ENCODE assay signal across 14 cellular contexts in genomic region chr20:17796096-17796563, GRCh38.
DNase-seq lines count a peak whose midpoint lies in the region; ATAC-seq and TF ChIP-seq lines count a peak whose summit lies in the region.
"Had no signal": no experiment of that assay in that cellular context is flagged by ENCODE, and none has a peak within 500 bp of the region (broad histone marks: within the 10 kb centered on the region; RNA-seq: fewer than 3 reads in every experiment).

No MANE protein-coding gene starts in this region.

- H3K4me1 ChIP-seq in stomach: peaks cover 10 to 36% (median 25%) of the 10 kb centered on the region in 4 donors
- H3K4me1 ChIP-seq: colonic mucosa had no signal

- TF ChIP-seq POLR2A in stomach (IDR thresholded peaks at IDR 0.05): no peak

- H3K27ac ChIP-seq in stomach: peak overlapping the region in 4 of 5 donors; percentile 64 to 72 (median 69)
- H3K27ac ChIP-seq: colonic mucosa, KMS-11 had no signal

- H3K27me3 ChIP-seq in stomach: no peaks in the 10 kb centered on the region
- H3K27me3 ChIP-seq: colonic mucosa had no signal

- H3K27ac Mint-ChIP-seq in stimulated activated memory B cell treated with anti-CD40 and anti-IgM and Interleukin-4, amounts not matched to agents 10 μg/mL and 1 μg/mL and 100 μg/mL, for 72 hours: no peak overlapping the region
- H3K27ac Mint-ChIP-seq in stimulated activated effector memory CD8-positive, alpha-beta T cell treated with anti-CD3 and anti-CD28 coated beads, Interleukin-12 subunit alpha, Interleukin-12 subunit beta, amount 100 ng/mL, for 72 hours: no peak overlapping the region

- H3K4me1 Mint-ChIP-seq in stimulated activated memory B cell treated with anti-CD40 and anti-IgM and Interleukin-4, amounts not matched to agents 10 μg/mL and 1 μg/mL and 100 μg/mL, for 72 hours: no peaks in the 10 kb centered on the region
- no peaks in the 10 kb centered on the region for H3K4me1 Mint-ChIP-seq in stimulated activated effector memory CD8-positive, alpha-beta T cell treated with anti-CD3 and anti-CD28 coated beads, Interleukin-12 subunit alpha, Interleukin-12 subunit beta, amount 100 ng/mL, for 72 hours

- intact Hi-C loops in stomach (cut with DNase I; ENCODE audit: low total_unique reads): loop anchor here (10.0 kb wide), 1 partner anchor 99 kb away; no protein-coding TSS in a partner anchor

- ATAC-seq in left lobe of liver: peak; percentile 82
- no peak for ATAC-seq in stimulated activated memory B cell treated with anti-CD40 and anti-IgM and Interleukin-4, amounts not matched to agents 10 μg/mL and 1 μg/mL and 100 μg/mL, for 72 hours
- ATAC-seq in HG03280 (IDR thresholded peaks at IDR 0.05; ENCODE audit: unreplicated experiment): no peak
- no peak for ATAC-seq in stimulated activated effector memory CD8-positive, alpha-beta T cell treated with anti-CD3 and anti-CD28 coated beads, Interleukin-12 subunit alpha, Interleukin-12 subunit beta, amount 100 ng/mL, for 72 hours

- no peak overlapping the region for H3K4me3 Mint-ChIP-seq in stimulated activated memory B cell treated with anti-CD40 and anti-IgM and Interleukin-4, amounts not matched to agents 10 μg/mL and 1 μg/mL and 100 μg/mL, for 72 hours
- H3K4me3 Mint-ChIP-seq in stimulated activated effector memory CD8-positive, alpha-beta T cell treated with anti-CD3 and anti-CD28 coated beads, Interleukin-12 subunit alpha, Interleukin-12 subunit beta, amount 100 ng/mL, for 72 hours: no peak overlapping the region
- H3K4me3 Mint-ChIP-seq: CD4-positive, CD25-positive, alpha-beta regulatory T cell had no signal

- no peaks in the 10 kb centered on the region for H3K9me3 ChIP-seq in stomach
- H3K9me3 ChIP-seq: colonic mucosa had no signal

- TF ChIP-seq EP300 in stomach (IDR thresholded peaks at IDR 0.05): no peak

- peaks cover 6% of the 10 kb centered on the region for H3K36me3 Mint-ChIP-seq in stimulated activated memory B cell treated with anti-CD40 and anti-IgM and Interleukin-4, amounts not matched to agents 10 μg/mL and 1 μg/mL and 100 μg/mL, for 72 hours
- no peaks in the 10 kb centered on the region for H3K36me3 Mint-ChIP-seq in stimulated activated effector memory CD8-positive, alpha-beta T cell treated with anti-CD3 and anti-CD28 coated beads, Interleukin-12 subunit alpha, Interleukin-12 subunit beta, amount 100 ng/mL, for 72 hours
- H3K36me3 Mint-ChIP-seq: CD4-positive, CD25-positive, alpha-beta regulatory T cell had no signal

- peaks cover 44% of the 10 kb centered on the region for H3K27me3 Mint-ChIP-seq in stimulated activated memory B cell treated with anti-CD40 and anti-IgM and Interleukin-4, amounts not matched to agents 10 μg/mL and 1 μg/mL and 100 μg/mL, for 72 hours

- peaks cover 17% of the 10 kb centered on the region for H3K9me3 Mint-ChIP-seq in stimulated activated memory B cell treated with anti-CD40 and anti-IgM and Interleukin-4, amounts not matched to agents 10 μg/mL and 1 μg/mL and 100 μg/mL, for 72 hours
- H3K9me3 Mint-ChIP-seq in stimulated activated effector memory CD8-positive, alpha-beta T cell treated with anti-CD3 and anti-CD28 coated beads, Interleukin-12 subunit alpha, Interleukin-12 subunit beta, amount 100 ng/mL, for 72 hours: peaks cover 3% of the 10 kb centered on the region

- TF ChIP-seq CTCF in choroid plexus epithelial cell (conservative IDR thresholded peaks at IDR 0.05; ENCODE audit: low read depth, low read length): no peak
- TF ChIP-seq CTCF in stomach (IDR thresholded peaks at IDR 0.05): no peak

- H3K4me3 ChIP-seq in choroid plexus epithelial cell (ENCODE audit: low read depth, low read length) (no peak overlapping the region), stomach (no peak overlapping the region)
- H3K4me3 ChIP-seq: colonic mucosa had no signal

- H3K36me3 ChIP-seq in stomach: no peaks in the 10 kb centered on the region
- H3K36me3 ChIP-seq: colonic mucosa had no signal

- peak; percentile 23 for DNase-seq in HCEC 1CT
- peak; percentile 72 for DNase-seq in choroid plexus epithelial cell (ENCODE audit: low read depth)
- peak; percentile 90 for DNase-seq in left lobe of liver (ENCODE audit: low spot score)
- DNase-seq in stomach: peak; percentile 35
- no peak for DNase-seq in putamen (ENCODE audit: low spot score)
- no peak for DNase-seq in stimulated activated effector memory CD8-positive, alpha-beta T cell treated with anti-CD3 and anti-CD28 coated beads, Interleukin-12 subunit alpha, Interleukin-12 subunit beta, amount 100 ng/mL, for 72 hours (ENCODE audit: low spot score in 2 of 2)
- DNase-seq: CD4-positive, CD25-positive, alpha-beta regulatory T cell; colonic mucosa; GOT3; NCI-H2227 treated with DMSO at 0.1 percent for 48 hours; stimulated activated CD4-positive, alpha-beta T cell treated with anti-CD3 and anti-CD28 coated beads, Interleukin-2, amount 100 ng/mL, for 48 hours had no signal

- WGBS in stomach, 5 donors: 49 to 79% (median 69%) methylated on average over 2 of the region's 2 CpGs

Comparison
In these comparisons a context has a peak if more than half of its experiments do, and no peak if none do; other contexts are left out.
1. DNase-seq: peak in HCEC 1CT (single experiment), choroid plexus epithelial cell (single experiment), left lobe of liver (single experiment) and stomach (single experiment); none in putamen (single experiment) and stimulated activated effector memory CD8-positive, alpha-beta T cell treated with anti-CD3 and anti-CD28 coated beads, Interleukin-12 subunit alpha, Interleukin-12 subunit beta, amount 100 ng/mL, for 72 hours (0 of 2).